In the genomic region with DNA sequence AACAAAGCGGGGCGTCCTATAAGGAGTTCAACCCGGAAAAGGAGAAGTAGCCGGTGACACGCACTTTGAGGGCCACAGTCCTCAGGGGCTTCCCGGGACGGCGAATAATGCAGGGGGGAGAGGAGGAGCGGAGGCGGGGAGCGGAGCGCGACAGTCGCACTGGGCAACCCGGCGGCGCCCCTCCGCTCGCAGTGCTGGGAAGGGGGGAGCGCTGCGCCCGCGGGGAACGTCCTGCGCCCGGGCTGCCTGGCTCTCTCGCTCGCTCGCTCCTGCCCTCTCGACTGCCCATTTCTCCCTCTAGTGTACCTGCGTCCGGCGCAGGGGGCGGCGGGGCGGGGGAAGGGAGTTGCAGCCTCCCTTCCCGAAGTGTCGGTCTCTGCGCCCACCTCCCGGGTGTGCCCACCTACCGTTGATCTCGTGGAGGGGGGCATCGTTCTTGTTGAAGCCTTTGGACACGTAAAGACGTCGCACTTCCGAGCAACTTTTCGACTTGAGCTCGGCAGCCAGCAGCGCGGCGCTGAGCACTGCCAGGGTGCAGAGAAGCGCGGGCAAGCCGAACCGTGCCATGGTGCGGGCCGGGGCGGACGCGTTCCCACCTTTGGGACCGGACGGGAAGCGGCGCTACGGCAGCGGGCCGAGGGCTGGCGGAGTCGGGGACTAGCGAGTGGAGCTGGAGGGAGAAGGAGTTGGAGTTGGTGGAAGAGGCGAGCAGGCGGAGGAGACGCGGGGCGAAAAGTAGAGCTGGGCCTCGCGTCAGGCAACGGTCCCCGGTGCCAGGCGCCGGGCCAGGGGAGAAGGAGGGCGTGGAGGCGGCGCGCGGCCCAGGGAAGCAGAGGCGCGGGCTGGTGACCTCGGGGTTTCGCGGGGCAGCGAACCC, we compare ENCODE assay signal across 8 cellular contexts. TPM values are rescaled to one million over a fixed set of nuclear protein-coding genes. Genes with fewer than 3 reads are reported as not detected.
DNase-seq lines count a peak whose midpoint lies in the region; ATAC-seq, FAIRE-seq and TF ChIP-seq lines count a peak whose summit lies in the region.

No MANE protein-coding gene starts in this region.

- TF ChIP-seq CTCF in H1 (IDR thresholded peaks at IDR 0.05; ENCODE audit: control extremely low read depth in 1 of 3, insufficient read depth in 1 of 3, low read depth in 1 of 3, low read length in 3 of 3): no peak

- DNase-seq in M059J (ENCODE audit: low read depth) (peak; percentile 43), H1 (ENCODE audit: low read depth in 1 of 2, low spot score in 2 of 2) (no peak), NCI-H128 (lab: John Stamatoyannopoulos, UW; ENCODE audit: unreplicated experiment) (no peak), RCC 7860 (ENCODE audit: low spot score) (no peak), mesenteric fat pad (ENCODE audit: low spot score) (no peak)

- ATAC-seq in GM18873 (IDR thresholded peaks at IDR 0.05; ENCODE audit: low FRiP score, unreplicated experiment): no peak

- H3K56ac ChIP-seq in H1 (replicated peaks; ENCODE audit: insufficient read length, low read depth, low read length): peak overlapping the region; percentile 90

- peak overlapping the region; percentile 83 for H4K8ac ChIP-seq in H1 (ENCODE audit: extremely low read depth, insufficient read depth, low read length)

- peak overlapping the region; percentile 90 for H3K9ac ChIP-seq in ES-I3 (ENCODE audit: low read depth, low read length)
- H3K9ac ChIP-seq in H1 (replicated peaks in 1 of 4; ENCODE audit: extremely low read depth in 1 of 4, low read depth in 3 of 4, low read length in 3 of 4): peak overlapping the region; percentile 16 to 73 (median 64)

- H3K23ac ChIP-seq in H1 (ENCODE audit: insufficient read length): no peak overlapping the region

- no peak overlapping the region for H2AK5ac ChIP-seq in H1 (ENCODE audit: low read depth, low read length)

- peak overlapping the region; percentile 22 for H2BK120ac ChIP-seq in H1 (replicated peaks; ENCODE audit: low read depth, low read length)

- H3K14ac ChIP-seq in H1 (ENCODE audit: insufficient read length): peak overlapping the region; percentile 17

- no peak overlapping the region for H4K5ac ChIP-seq in H1 (ENCODE audit: insufficient read length, low read depth, low read length)

- H2BK12ac ChIP-seq in H1 (ENCODE audit: low read depth, low read length): no peak overlapping the region

- FAIRE-seq in H1 (lab: Jason Lieb, UNC) (no peak), RCC 7860 (lab: Jason Lieb, UNC) (no peak)

- peak overlapping the region; percentile 71 for H3K18ac ChIP-seq in H1 (ENCODE audit: extremely low read depth, low read length)

- H3K4me3 ChIP-seq in H1 (ENCODE audit: extremely low read depth in 1 of 4, insufficient read depth in 2 of 4, low read depth in 3 of 4, low read length in 4 of 4) (peak overlapping the region; percentile 72 to 97 (median 86)), muscle layer of duodenum (ENCODE audit: low read depth in 1 of 2, low read length in 2 of 2) (peak overlapping the region; percentile 66 to 76)

- peaks cover 13 to 25% of the 10 kb centered on the region in 2 experiments for H4K20me1 ChIP-seq in H1 (replicated peaks in 1 of 2; ENCODE audit: control insufficient read depth in 1 of 2, insufficient read depth in 2 of 2, low read length in 2 of 2)

- peak overlapping the region; percentile 60; the same call in 1 of the 2 replicates for H2BK5ac ChIP-seq in H1 (ENCODE audit: low read depth, low read length)

- peak overlapping the region; percentile 93 for H4K91ac ChIP-seq in H1 (replicated peaks; ENCODE audit: insufficient read length, low read length)

- H3K23me2 ChIP-seq in H1 (ENCODE audit: low read depth, low read length): peaks cover 7% of the 10 kb centered on the region; the same call in 1 of the 2 replicates

- H3K9me3 ChIP-seq in ES-I3 (ENCODE audit: control insufficient read depth, insufficient read depth, low read length) (no peaks in the 10 kb centered on the region), H1 (ENCODE audit: insufficient read depth in 2 of 2, low read depth in 1 of 2, low read length in 1 of 2) (no peaks in the 10 kb centered on the region), muscle layer of duodenum (ENCODE audit: control insufficient read depth in 1 of 2, low read length in 2 of 2) (no peaks in the 10 kb centered on the region)

- H3K4ac ChIP-seq in H1 (replicated peaks; ENCODE audit: insufficient read length, low read depth, low read length): no peak overlapping the region

- CTCF ChIA-PET in H1 (lab: Charles Lee; ENCODE audit: partially characterized antibody): no interaction called here

- H3K4me1 ChIP-seq in ES-I3 (ENCODE audit: insufficient read depth, low read length) (peaks cover 43% of the 10 kb centered on the region), H1 (replicated peaks in 1 of 4; ENCODE audit: control insufficient read depth in 3 of 4, insufficient read depth in 4 of 4, low read length in 3 of 4) (peaks cover 0 to 15% (median 6%) of the 10 kb centered on the region in 4 experiments; a peak in 4 of 7 replicates), muscle layer of duodenum (ENCODE audit: control insufficient read depth in 1 of 2, insufficient read depth in 2 of 2, low read length in 2 of 2) (peaks cover 0 to 8% of the 10 kb centered on the region in 2 donors)

- H3K27ac ChIP-seq in H1 (ENCODE audit: low read depth, low read length): peak overlapping the region; percentile 67; the same call in 1 of the 2 replicates
- no peak overlapping the region for H3K27ac ChIP-seq in muscle layer of duodenum (ENCODE audit: low read length)

- no peak overlapping the region for H2BK20ac ChIP-seq in H1 (ENCODE audit: low read length)

- peaks cover 8% of the 10 kb centered on the region; the same call in 1 of the 2 replicates for H3K36me3 ChIP-seq in ES-I3 (ENCODE audit: insufficient read depth, low read length)
- H3K36me3 ChIP-seq in H1 (ENCODE audit: control insufficient read depth in 2 of 4, insufficient read depth in 4 of 4, low read length in 3 of 4): peaks cover 2 to 24% (median 8%) of the 10 kb centered on the region in 4 experiments; a peak in 7 of 8 replicates
- no peaks in the 10 kb centered on the region for H3K36me3 ChIP-seq in muscle layer of duodenum (ENCODE audit: control insufficient read depth in 1 of 2, insufficient read depth in 2 of 2, low read length in 2 of 2)

- no peak for TF ChIP-seq EP300 in H1 (IDR thresholded peaks at IDR 0.05; ENCODE audit: borderline replicate concordance in 1 of 2, low read depth in 2 of 2, low read length in 2 of 2)

- peak overlapping the region; percentile 71 to 75 for H3K4me2 ChIP-seq in H1 (ENCODE audit: insufficient read depth in 1 of 2, low read depth in 2 of 2, low read length in 2 of 2)

- no peak overlapping the region for H2AFZ ChIP-seq in H1 (ENCODE audit: low read length)

- H3K27me3 ChIP-seq in H1 (replicated peaks in 1 of 4; ENCODE audit: control insufficient read depth in 3 of 4, extremely low read depth in 1 of 4, insufficient read depth in 3 of 4, low read length in 3 of 4) (no peaks in the 10 kb centered on the region), muscle layer of duodenum (ENCODE audit: low read depth, low read length) (no peaks in the 10 kb centered on the region)

- H3K79me2 ChIP-seq in H1 (ENCODE audit: control insufficient read depth in 1 of 2, insufficient read depth in 2 of 2, low read length in 2 of 2): peaks cover 34 to 54% of the 10 kb centered on the region in 2 experiments

- no peak for TF ChIP-seq POLR2A in H1 (IDR thresholded peaks at IDR 0.05; ENCODE audit: control extremely low read depth in 1 of 2, low read depth in 2 of 2, low read length in 2 of 2)

- H2BK15ac ChIP-seq in H1 (ENCODE audit: low read length): no peak overlapping the region

- peaks cover 7% of the 10 kb centered on the region; the same call in 1 of the 2 replicates for H3K79me1 ChIP-seq in H1 (ENCODE audit: low read depth, low read length)

- 1% methylated on average over 30 of the region's 93 CpGs; no CpG with 5 or more reads in 1 of the 2 experiments for WGBS in H1 (ENCODE audit: extremely low coverage in 1 of 2, insufficient coverage in 1 of 2, insufficient read length in 1 of 2, insufficient replicate concordance in 2 of 2, low coverage in 1 of 2, low lambda C conversion rate in 2 of 2, missing lambda C conversion rate in 1 of 2), 2 experiments

- POLR2A ChIA-PET in H1 (lab: Charles Lee; ENCODE audit: partially characterized antibody): interaction anchor here (0.8 to 1.5 kb wide), 5 partner anchors 17 to 254 kb away, joined by 3 to 7 read pairs (median 4); no protein-coding TSS in a partner anchor

- no peak for TF ChIP-seq RAD21 in H1 (IDR thresholded peaks at IDR 0.05 in 1 of 2, conservative IDR thresholded peaks at IDR 0.05 in 1 of 2; ENCODE audit: low read depth in 2 of 2, low read length in 2 of 2)

TF ChIP-seq in H1, 55 proteins besides CTCF, POLR2A, EP300 and RAD21:
- TF ChIP-seq TAF7 (optimal IDR thresholded peaks at IDR 0.05; ENCODE audit: borderline replicate concordance, low read depth, low read length) (peak; percentile 54), JUN (IDR thresholded peaks at IDR 0.05; ENCODE audit: low read depth, low read length) (no peak)

RNA-seq across cellular contexts. Expression of a gene that starts 0.7 kb away (rescaled TPM):
- 8.6 and 17.7 TPM in 2 replicates for total RNA-seq in M059J (2014; rRNA removed; shearing (Covaris generic))
- total RNA-seq in H1 (2021; fragmentation: NEBNext Ultra II Directional; extraction: Animal tissue kit (Norgen Biotek cat#: 25700)): 225 and 230 TPM in 2 replicates
- polyA plus RNA-seq in H1 (2011; rRNA removed): 46.8 and 52.0 TPM in 2 replicates
- polyA plus RNA-seq in H1 (2011; cell fraction: cytosol; rRNA removed): 48.3 TPM
- polyA plus RNA-seq in H1 (2011; cell fraction: nucleus; rRNA removed): 47.3 TPM
- 125 to 163 TPM (median 149 TPM) in 4 replicates for polyA plus RNA-seq in H1 (2012, experiment 1 of 2)
- 62.4 TPM for polyA plus RNA-seq in H1 (2012, experiment 2 of 2)
- 226 TPM for polyA plus RNA-seq in H1 (2013, experiment 1 of 2)
- 230 TPM for polyA plus RNA-seq in H1 (2013, experiment 2 of 2)
- 72.3 and 79.2 TPM in 2 replicates for polyA minus RNA-seq in H1 (2011; rRNA and poly(A)+ RNA removed)
- 82.6 TPM for polyA minus RNA-seq in H1 (2011; cell fraction: cytosol; rRNA and poly(A)+ RNA removed)
- 53.9 TPM for polyA minus RNA-seq in H1 (2011; cell fraction: nucleus; rRNA and poly(A)+ RNA removed)
- total RNA-seq in mesenteric fat pad: 9.5 TPM

Comparison
In these comparisons a context has a peak if more than half of its experiments do, and no peak if none do; other contexts are left out.
1. RNA of a gene that starts 0.7 kb away (total RNA-seq): 225 to 230 TPM in H1; 8.6 to 17.7 TPM in M059J and 9.5 TPM in mesenteric fat pad (single experiment); every median in the first group is over 10 times any median in the second.